In the genomic region with DNA sequence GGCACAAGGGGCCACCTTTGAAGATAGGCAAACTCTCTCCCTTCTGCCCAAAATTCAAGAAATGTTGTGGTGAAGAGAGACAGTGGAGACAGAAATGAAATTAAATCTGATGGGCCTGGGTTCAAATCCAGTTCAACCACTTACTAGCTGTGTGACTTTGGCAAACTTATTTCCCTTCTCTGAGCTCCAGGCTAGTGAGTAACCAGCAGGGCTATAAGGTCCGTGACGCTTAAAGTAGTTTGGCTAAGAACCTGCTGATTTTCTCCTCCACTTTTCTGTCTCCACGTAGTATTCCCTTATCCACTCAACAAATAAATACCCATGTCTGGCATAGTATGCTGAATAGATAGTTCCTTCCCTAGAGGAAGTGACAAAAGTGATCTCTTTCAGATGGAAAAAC, we compare ENCODE assay signal across 8 cellular contexts. TPM values are rescaled to one million over a fixed set of nuclear protein-coding genes. Genes with fewer than 3 reads are reported as not detected.
DNase-seq lines count a peak whose midpoint lies in the region; ATAC-seq, FAIRE-seq and TF ChIP-seq lines count a peak whose summit lies in the region.

No MANE protein-coding gene starts in this region.

- no peak for DNase-seq in CD4-positive, alpha-beta T cell
- DNase-seq in NB4 (ENCODE audit: low read depth) (no peak), colonic mucosa (no peak), nephron progenitor cell (no peak), GM19239 (ENCODE audit: insufficient read length, low spot score) (no peak), NCI-H146 treated with DMSO at 0.1 percent for 48 hours (lab: John Stamatoyannopoulos, UW; ENCODE audit: unreplicated experiment) (no peak), NCI-H1092 (lab: John Stamatoyannopoulos, UW) (no peak)

- peak overlapping the region; percentile 97 for H3K4me3 Mint-ChIP-seq in CD4-positive, alpha-beta T cell
- H3K4me3 Mint-ChIP-seq in nephron progenitor cell = peak overlapping the region; percentile 96

- no peak for ATAC-seq in CD4-positive, alpha-beta T cell (ENCODE audit: poor library complexity)
- ATAC-seq in GM21526 (IDR thresholded peaks at IDR 0.05; ENCODE audit: low FRiP score, unreplicated experiment) = no peak

- no peak overlapping the region for H3K27ac ChIP-seq in CD4-positive, alpha-beta T cell (ENCODE audit: low read depth, low read length)
- H3K27ac ChIP-seq in colonic mucosa = peak overlapping the region; percentile 90

- H3K9ac ChIP-seq in colonic mucosa (ENCODE audit: low read depth in 2 of 2, low read length in 2 of 2) = peak overlapping the region; percentile 92

- no peaks in the 10 kb centered on the region for H3K27me3 ChIP-seq in CD4-positive, alpha-beta T cell (ENCODE audit: control insufficient read depth, insufficient read depth, low read length)
- H3K27me3 ChIP-seq in colonic mucosa = no peaks in the 10 kb centered on the region

- no peaks in the 10 kb centered on the region for H3K9me3 ChIP-seq in CD4-positive, alpha-beta T cell (ENCODE audit: control insufficient read depth, low read length)
- no peaks in the 10 kb centered on the region for H3K9me3 ChIP-seq in colonic mucosa

- no peak for FAIRE-seq in GM19239 (lab: Jason Lieb, UNC)

- POLR2A ChIA-PET in CD4-positive, alpha-beta T cell (lab: Charles Lee) = interaction anchor here (0.8 to 6.6 kb wide), 7 partner anchors 11 to 190 kb away, joined by 3 to 64 read pairs (median 6); a partner anchor contains a TSS

- no peak for TF ChIP-seq POLR2A in NB4 (IDR thresholded peaks at IDR 0.05; ENCODE audit: extremely low read depth, insufficient read length)

- H3K36me3 Mint-ChIP-seq in CD4-positive, alpha-beta T cell (ENCODE audit: low read depth) = peaks cover 36% of the 10 kb centered on the region
- H3K36me3 Mint-ChIP-seq in nephron progenitor cell (ENCODE audit: low read depth) = peaks cover 21% of the 10 kb centered on the region

- H3K36me3 ChIP-seq in colonic mucosa = no peaks in the 10 kb centered on the region

- H3K4me3 ChIP-seq in NB4 (ENCODE audit: low read depth, low read length) (peak overlapping the region; percentile 89), colonic mucosa (peak overlapping the region; percentile 92)

- CTCF ChIA-PET in CD4-positive, alpha-beta T cell (lab: Charles Lee) = interaction anchor here (1.7 to 3.5 kb wide), 3 partner anchors 15 to 43 kb away, joined by 3 to 24 read pairs (median 4); no protein-coding TSS in a partner anchor

- H3K4me1 ChIP-seq in colonic mucosa = peaks cover 11% of the 10 kb centered on the region

- H3K9me3 Mint-ChIP-seq in CD4-positive, alpha-beta T cell = no peaks in the 10 kb centered on the region
- no peaks in the 10 kb centered on the region for H3K9me3 Mint-ChIP-seq in nephron progenitor cell

- H3K27me3 Mint-ChIP-seq in CD4-positive, alpha-beta T cell = no peaks in the 10 kb centered on the region
- peaks cover 4% of the 10 kb centered on the region for H3K27me3 Mint-ChIP-seq in nephron progenitor cell (ENCODE audit: low read depth, poor library complexity)

- peaks cover 76% of the 10 kb centered on the region for H3K4me1 Mint-ChIP-seq in CD4-positive, alpha-beta T cell (ENCODE audit: low read depth)
- H3K4me1 Mint-ChIP-seq in nephron progenitor cell = peaks cover 80% of the 10 kb centered on the region

- H3K27ac Mint-ChIP-seq in CD4-positive, alpha-beta T cell = peak overlapping the region; percentile 96
- peak overlapping the region; percentile 88 for H3K27ac Mint-ChIP-seq in nephron progenitor cell

- intact Hi-C loops in CD4-positive, alpha-beta T cell (cut with DNase I, micrococcal nuclease) = loop anchor here (5.0 to 10.0 kb wide), 4 partner anchors 34 to 622 kb away; a partner anchor contains a TSS
- intact Hi-C loops in colonic mucosa (cut with DNase I) = no loop called here

- TF ChIP-seq CTCF in CD4-positive, alpha-beta T cell (IDR thresholded peaks at IDR 0.05) = no peak
- TF ChIP-seq CTCF in NB4 (IDR thresholded peaks at IDR 0.05; ENCODE audit: low read depth, low read length) (no peak), colonic mucosa (IDR thresholded peaks at IDR 0.05) (no peak), nephron progenitor cell (IDR thresholded peaks at IDR 0.05) (no peak)

RNA-seq across cellular contexts. Expression of a gene that starts 1.9 kb away (rescaled TPM):
- total RNA-seq in CD4-positive, alpha-beta T cell = 10 to 100 TPM; 78.6 to 80.9 TPM
- 100 to 1,000 TPM in 1 of 2 donors, 10 to 100 TPM in 1; 71.6 to 150 TPM for total RNA-seq in colonic mucosa
